In genomic region chr1:51520700-51521248, GRCh38 we compare ENCODE assay signal across 11 cellular contexts. TPM values are rescaled to one million over a fixed set of nuclear protein-coding genes. Genes with fewer than 3 reads are reported as not detected.
A peak's percentile ranks its signal among the peaks of the same experiment; 100 is the strongest.
DNase-seq lines count a peak whose midpoint lies in the region; ATAC-seq and TF ChIP-seq lines count a peak whose summit lies in the region.
"Had no signal": no experiment of that assay in that cellular context is flagged by ENCODE, and none has a peak within 500 bp of the region (broad histone marks: within the 10 kb centered on the region; RNA-seq: fewer than 3 reads in every experiment).

No MANE protein-coding gene starts in this region.

- intact Hi-C loops in esophagus muscularis mucosa (cut with DNase I): no loop called here
- intact Hi-C loops in tibial artery (cut with DNase I; ENCODE audit: low total_unique reads): loop anchor here (10.0 kb wide), 1 partner anchor 96 kb away; no protein-coding TSS in a partner anchor

- ATAC-seq in T-cell (replicated peaks in 1 of 4): peak in 2 of 4 experiments; percentile 4 to 49
- ATAC-seq in esophagus mucosa: no peak
- no peak for ATAC-seq in GM19463 (IDR thresholded peaks at IDR 0.05; ENCODE audit: unreplicated experiment)
- ATAC-seq: HCT116 had no signal

- in situ Hi-C loops in GM13977 (cut with MboI; ENCODE audit: low pct_unique_long_range_greater_than_20kb, low sequenced_read_pairs, unreplicated experiment): no loop called here

- peaks cover 27% of the 10 kb centered on the region for H3K79me2 ChIP-seq in smooth muscle cell (ENCODE audit: low read depth)

- H3K27ac Mint-ChIP-seq in T-cell (peak overlapping the region; percentile 70 to 81), endothelial cell (ENCODE audit: unreplicated experiment) (no peak overlapping the region)

- H3K9me3 Mint-ChIP-seq in T-cell (no peaks in the 10 kb centered on the region), endothelial cell (ENCODE audit: unreplicated experiment) (no peaks in the 10 kb centered on the region)

- CTCF ChIA-PET in T-cell (lab: Charles Lee): interaction anchor here (0.6 kb wide), 2 partner anchors 32 to 35 kb away, joined by 3 to 6 read pairs; no protein-coding TSS in a partner anchor

- TF ChIP-seq CTCF in GM13977 (IDR thresholded peaks at IDR 0.05; ENCODE audit: extremely low read depth, insufficient read depth, missing control alignments): no peak
- no peak for TF ChIP-seq CTCF in endothelial cell (IDR thresholded peaks at IDR 0.05; ENCODE audit: unreplicated experiment)
- TF ChIP-seq CTCF in smooth muscle cell (IDR thresholded peaks at IDR 0.05; ENCODE audit: borderline replicate concordance, insufficient read depth, poor library complexity, severe bottlenecking): no peak
- TF ChIP-seq CTCF in esophagus muscularis mucosa (IDR thresholded peaks at IDR 0.05): no peak
- TF ChIP-seq CTCF in tibial artery (IDR thresholded peaks at IDR 0.05): no peak

- POLR2A ChIA-PET in T-cell (lab: Charles Lee): interaction anchor here in 1 of 2 donors (0.6 kb wide), 2 partner anchors 32 to 1181 kb away, joined by 3 to 7 read pairs; no protein-coding TSS in a partner anchor

- H3K4me1 ChIP-seq in smooth muscle cell (ENCODE audit: low read depth) (peaks cover 18% of the 10 kb centered on the region), esophagus muscularis mucosa (peaks cover 10 to 23% (median 22%) of the 10 kb centered on the region in 4 donors), tibial artery (peaks cover 0 to 15% (median 5%) of the 10 kb centered on the region in 4 donors)

- no peak for TF ChIP-seq EP300 in esophagus muscularis mucosa (IDR thresholded peaks at IDR 0.05)

- H3K4me3 Mint-ChIP-seq in T-cell (peak overlapping the region in 2 of 3 donors; percentile 81 to 99), endothelial cell (ENCODE audit: unreplicated experiment) (peak overlapping the region; percentile 94)

- no peak overlapping the region for H3K4me3 ChIP-seq in smooth muscle cell
- H3K4me3 ChIP-seq in esophagus muscularis mucosa: no peak overlapping the region
- no peak overlapping the region for H3K4me3 ChIP-seq in tibial artery

- peaks cover 16% of the 10 kb centered on the region for H4K20me1 ChIP-seq in smooth muscle cell (ENCODE audit: low read depth)

- DNase-seq in GM13977 (ENCODE audit: low spot score): peak; percentile 40
- DNase-seq in T-cell: peak in 7 of 34 experiments; percentile 6 to 29 (median 15)
- no peak for DNase-seq in endothelial cell (ENCODE audit: low spot score)
- no peak for DNase-seq in smooth muscle cell (lab: John Stamatoyannopoulos, UW; ENCODE audit: unreplicated experiment)
- no peak for DNase-seq in esophagus muscularis mucosa (ENCODE audit: extremely low spot score)
- DNase-seq in tibial artery: no peak
- DNase-seq: NCI-H2227 treated with DMSO at 0.1 percent for 48 hours, SHP77 treated with DMSO at 0.1 percent for 48 hours had no signal

- H3K36me3 Mint-ChIP-seq in T-cell (no peaks in the 10 kb centered on the region), endothelial cell (ENCODE audit: low read depth, unreplicated experiment) (peaks cover 17% of the 10 kb centered on the region)

- peaks cover 41 to 44% (median 44%) of the 10 kb centered on the region in 3 donors for H3K4me1 Mint-ChIP-seq in T-cell
- H3K4me1 Mint-ChIP-seq in endothelial cell (ENCODE audit: unreplicated experiment): peaks cover 28% of the 10 kb centered on the region

- peak overlapping the region; percentile 17 for H3K4me2 ChIP-seq in smooth muscle cell

- H3K9me3 ChIP-seq in smooth muscle cell (replicated peaks; ENCODE audit: low read depth) (no peaks in the 10 kb centered on the region), esophagus muscularis mucosa (peaks cover 0 to 3% (median 0%) of the 10 kb centered on the region in 4 donors), tibial artery (no peaks in the 10 kb centered on the region)

- peak overlapping the region; percentile 49 for H2AFZ ChIP-seq in smooth muscle cell (ENCODE audit: low read depth)

- no peak for TF ChIP-seq POLR2A in esophagus muscularis mucosa (IDR thresholded peaks at IDR 0.05; ENCODE audit: low read depth)

- H3K27me3 ChIP-seq in smooth muscle cell (ENCODE audit: low read depth) (no peaks in the 10 kb centered on the region), esophagus muscularis mucosa (no peaks in the 10 kb centered on the region), tibial artery (no peaks in the 10 kb centered on the region)

- H3K27ac ChIP-seq in smooth muscle cell (ENCODE audit: low read depth): peak overlapping the region; percentile 42
- no peak overlapping the region for H3K27ac ChIP-seq in esophagus muscularis mucosa (replicated peaks in 1 of 4)
- no peak overlapping the region for H3K27ac ChIP-seq in tibial artery

- H3K36me3 ChIP-seq in smooth muscle cell (ENCODE audit: low read depth) (no peaks in the 10 kb centered on the region), esophagus muscularis mucosa (no peaks in the 10 kb centered on the region), tibial artery (no peaks in the 10 kb centered on the region)

- H3K27me3 Mint-ChIP-seq in T-cell (no peaks in the 10 kb centered on the region), endothelial cell (ENCODE audit: unreplicated experiment) (peaks cover 6% of the 10 kb centered on the region)

- peaks cover 9% of the 10 kb centered on the region for H3F3A ChIP-seq in smooth muscle cell (ENCODE audit: low read depth)

- 55% methylated on average over 3 of the region's 3 CpGs for WGBS in smooth muscle cell (ENCODE audit: low lambda C conversion rate)
- 59% methylated on average over 3 of the region's 3 CpGs for WGBS in esophagus muscularis mucosa

- no peak overlapping the region for H3K9ac ChIP-seq in smooth muscle cell (ENCODE audit: low read depth)

RNA-seq across cellular contexts. Expression of gene EPS15, which starts 1.7 kb away (rescaled TPM):
- 10 to 100 TPM; 61.0 to 76.1 (median 75.2) TPM for total RNA-seq in T-cell
- total RNA-seq in endothelial cell (ENCODE audit: unreplicated experiment): 120 TPM
- 36.6 and 54.3 TPM in 2 replicates for total RNA-seq in smooth muscle cell
- polyA plus RNA-seq in smooth muscle cell: 9.0 and 12.2 TPM in 2 replicates
- 10 to 100 TPM; 49.8 to 84.3 (median 62.5) TPM for total RNA-seq in esophagus muscularis mucosa
- 33.1 TPM for total RNA-seq in esophagus mucosa
